ENCODE assay signal across 19 cellular contexts in genomic region chr2:19632327-19633040, GRCh38.
DNase-seq lines count a peak whose midpoint lies in the region; ATAC-seq and TF ChIP-seq lines count a peak whose summit lies in the region.
"Had no signal": no experiment of that assay in that cellular context is flagged by ENCODE, and none has a peak within 500 bp of the region (broad histone marks: within the 10 kb centered on the region; RNA-seq: fewer than 3 reads in every experiment).

No MANE protein-coding gene starts in this region.

- peaks cover 14% of the 10 kb centered on the region for H3K27me3 Mint-ChIP-seq in MCF 10A (ENCODE audit: insufficient read depth, unreplicated experiment)

- in situ Hi-C loops in mammary epithelial cell (cut with MboI; ENCODE audit: low sequenced_read_pairs in 2 of 2), result no loop called here

- intact Hi-C loops in MCF 10A (cut with micrococcal nuclease), result no loop called here
- intact Hi-C loops in mammary epithelial cell (cut with micrococcal nuclease), result no loop called here
- intact Hi-C loops in vagina (cut with DNase I), result no loop called here
- intact Hi-C loops in OCI-LY7 (cut with micrococcal nuclease; ENCODE audit: unreplicated experiment), result no loop called here

- TF ChIP-seq CTCF in MCF 10A (IDR thresholded peaks at IDR 0.05; ENCODE audit: unreplicated experiment) (no peak), mammary epithelial cell (conservative IDR thresholded peaks at IDR 0.05 in 1 of 2, IDR thresholded peaks at IDR 0.05 in 1 of 2; ENCODE audit: extremely low read depth in 1 of 2, insufficient read depth in 1 of 2, low read depth in 1 of 2, low read length in 2 of 2) (no peak), fibroblast of pulmonary artery (IDR thresholded peaks at IDR 0.05; ENCODE audit: low read length, missing control alignments) (no peak), omental fat pad (IDR thresholded peaks at IDR 0.05) (no peak), vagina (IDR thresholded peaks at IDR 0.05) (no peak), OCI-LY7 (conservative IDR thresholded peaks at IDR 0.05; ENCODE audit: low read length) (no peak)

- dilution Hi-C loops in mammary epithelial cell (cut with HindIII; ENCODE audit: low sequenced_read_pairs), result no loop called here

- peaks cover 5% of the 10 kb centered on the region for H3K4me1 Mint-ChIP-seq in MCF 10A (ENCODE audit: insufficient read depth, unreplicated experiment)
- H3K4me1 Mint-ChIP-seq: stimulated activated memory B cell treated with anti-CD40 and anti-IgM and Interleukin-4, amounts not matched to agents 10 μg/mL and 1 μg/mL and 100 μg/mL, for 72 hours had no signal

- BruUV-seq in MCF 10A (replicated peaks; lab: Mats Ljungman, UMichigan), result no TSS peak
- no TSS peak for BruUV-seq in mammary epithelial cell (replicated peaks; lab: Mats Ljungman, UMichigan)
- BruUV-seq in OCI-LY7 (replicated peaks; lab: Mats Ljungman, UMichigan), result no TSS peak

- H3K27ac ChIP-seq in mammary epithelial cell (ENCODE audit: insufficient read depth, low read depth, low read length), result no peak overlapping the region
- no peak overlapping the region for H3K27ac ChIP-seq in vagina
- no peak overlapping the region for H3K27ac ChIP-seq in OCI-LY7 (ENCODE audit: low read depth, low read length, poor library complexity, severe bottlenecking)
- H3K27ac ChIP-seq: C4-2B, dorsolateral prefrontal cortex, KMS-11, spleen, upper lobe of left lung had no signal

- H3K36me3 ChIP-seq in mammary epithelial cell (ENCODE audit: insufficient read depth, low read length) (no peaks in the 10 kb centered on the region), vagina (no peaks in the 10 kb centered on the region), OCI-LY7 (ENCODE audit: insufficient read depth, low read length) (no peaks in the 10 kb centered on the region)
- H3K36me3 ChIP-seq: spleen, upper lobe of left lung had no signal

- H3K9ac ChIP-seq in mammary epithelial cell (ENCODE audit: insufficient read depth, low read length), result no peak overlapping the region
- H3K9ac ChIP-seq: KMS-11 had no signal

- H2AFZ ChIP-seq in mammary epithelial cell (ENCODE audit: low read depth, low read length), result no peak overlapping the region
- H2AFZ ChIP-seq in OCI-LY7 (ENCODE audit: low read length), result no peak overlapping the region

- H3K27me3 ChIP-seq in mammary epithelial cell (ENCODE audit: insufficient read depth, low read length), result no peaks in the 10 kb centered on the region
- H3K27me3 ChIP-seq in vagina, result no peaks in the 10 kb centered on the region
- H3K27me3 ChIP-seq: upper lobe of left lung had no signal

- peak; percentile 90 for DNase-seq in MCF 10A (ENCODE audit: unreplicated experiment)
- DNase-seq in mammary epithelial cell, result no peak
- DNase-seq in fibroblast of pulmonary artery (ENCODE audit: low read depth), result peak; percentile 68
- DNase-seq in omental fat pad (ENCODE audit: low spot score), result no peak
- DNase-seq in vagina (ENCODE audit: extremely low spot score in 2 of 2), result peak; percentile 81 to 84
- DNase-seq in MV-4-11 (lab: John Stamatoyannopoulos, UW), result no peak
- DNase-seq in HCEC 1CT, result no peak
- DNase-seq in OCI-LY7 (ENCODE audit: low spot score), result no peak
- DNase-seq: activated CD4-positive, alpha-beta T cell treated with anti-CD3 and anti-CD28 coated beads for 48 hours; activated naive CD4-positive, alpha-beta T cell treated with Interleukin-2 at 50 U/mL for 16 hours; DMS53; dorsolateral prefrontal cortex; spleen; upper lobe of left lung had no signal

- H3K4me3 ChIP-seq in mammary epithelial cell (replicated peaks in 1 of 3; ENCODE audit: insufficient read depth in 1 of 3, low read depth in 2 of 3, low read length in 3 of 3), result no peak overlapping the region
- no peak overlapping the region for H3K4me3 ChIP-seq in fibroblast of pulmonary artery (replicated peaks; ENCODE audit: low read depth, low read length)
- no peak overlapping the region for H3K4me3 ChIP-seq in vagina
- no peak overlapping the region for H3K4me3 ChIP-seq in OCI-LY7 (ENCODE audit: low read depth, low read length, poor library complexity, severe bottlenecking)
- H3K4me3 ChIP-seq: dorsolateral prefrontal cortex, spleen, upper lobe of left lung had no signal

- TF ChIP-seq POLR2A in vagina (IDR thresholded peaks at IDR 0.05), result no peak

- peaks cover 9% of the 10 kb centered on the region for H3K36me3 Mint-ChIP-seq in MCF 10A (ENCODE audit: insufficient read depth, unreplicated experiment)
- H3K36me3 Mint-ChIP-seq: stimulated activated memory B cell treated with anti-CD40 and anti-IgM and Interleukin-4, amounts not matched to agents 10 μg/mL and 1 μg/mL and 100 μg/mL, for 72 hours had no signal

- H3K4me3 Mint-ChIP-seq in MCF 10A (ENCODE audit: unreplicated experiment), result no peak overlapping the region
- H3K4me3 Mint-ChIP-seq: stimulated activated memory B cell treated with anti-CD40 and anti-IgM and Interleukin-4, amounts not matched to agents 10 μg/mL and 1 μg/mL and 100 μg/mL, for 72 hours had no signal

- no peak overlapping the region for H3K4me2 ChIP-seq in mammary epithelial cell (ENCODE audit: insufficient read depth, low read depth, low read length)
- no peak overlapping the region for H3K4me2 ChIP-seq in OCI-LY7 (ENCODE audit: low read length)
- H3K4me2 ChIP-seq: KMS-11 had no signal

- CTCF ChIA-PET in MCF 10A (lab: Yijun Ruan, JAX) (interaction anchor here (0.8 to 1.7 kb wide), 2 partner anchors 11 to 263 kb away, joined by 3 to 4 read pairs; no protein-coding TSS in a partner anchor), mammary epithelial cell (lab: Charles Lee; ENCODE audit: low non-redundant PET) (no interaction called here), OCI-LY7 (lab: Charles Lee; ENCODE audit: unreplicated experiment) (no interaction called here)

- H3K9me2 ChIP-seq in OCI-LY7 (ENCODE audit: insufficient read depth, low read length), result no peaks in the 10 kb centered on the region

- no peaks in the 10 kb centered on the region for H3K79me2 ChIP-seq in mammary epithelial cell (ENCODE audit: insufficient read depth, low read length)
- H3K79me2 ChIP-seq in OCI-LY7 (ENCODE audit: insufficient read depth, low read depth, low read length), result no peaks in the 10 kb centered on the region

- WGBS in mammary epithelial cell (ENCODE audit: low coverage, missing lambda C conversion rate), result 50% methylated on average over 7 of the region's 7 CpGs

- H3K9me3 ChIP-seq in mammary epithelial cell (replicated peaks; ENCODE audit: insufficient read depth, low read length) (no peaks in the 10 kb centered on the region), vagina (no peaks in the 10 kb centered on the region), OCI-LY7 (ENCODE audit: low read length) (no peaks in the 10 kb centered on the region)

- ATAC-seq in omental fat pad (ENCODE audit: low FRiP score), result peak; percentile 94
- ATAC-seq: esophagus mucosa; Panc1; stimulated activated memory B cell treated with anti-CD40 and anti-IgM and Interleukin-4, amounts not matched to agents 10 μg/mL and 1 μg/mL and 100 μg/mL, for 72 hours had no signal

- H3K27ac Mint-ChIP-seq in MCF 10A (ENCODE audit: low read depth, unreplicated experiment), result no peak overlapping the region
- H3K27ac Mint-ChIP-seq: stimulated activated memory B cell treated with anti-CD40 and anti-IgM and Interleukin-4, amounts not matched to agents 10 μg/mL and 1 μg/mL and 100 μg/mL, for 72 hours had no signal

- POLR2A ChIA-PET in MCF 10A (lab: Yijun Ruan, JAX), result interaction anchor here (0.9 to 1.0 kb wide), 2 partner anchors 13 to 16 kb away, joined by 3 to 4 read pairs; no protein-coding TSS in a partner anchor
- POLR2A ChIA-PET in OCI-LY7 (lab: Charles Lee), result no interaction called here

- peaks cover 8% of the 10 kb centered on the region for H3K9me3 Mint-ChIP-seq in MCF 10A (ENCODE audit: unreplicated experiment)

- no peaks in the 10 kb centered on the region for H3K4me1 ChIP-seq in mammary epithelial cell (ENCODE audit: insufficient read depth, low read length)
- no peaks in the 10 kb centered on the region for H3K4me1 ChIP-seq in vagina
- no peaks in the 10 kb centered on the region for H3K4me1 ChIP-seq in OCI-LY7 (ENCODE audit: insufficient read depth, low read length, poor library complexity, severe bottlenecking)
- H3K4me1 ChIP-seq: spleen, upper lobe of left lung had no signal

- no peaks in the 10 kb centered on the region for H4K20me1 ChIP-seq in mammary epithelial cell (ENCODE audit: insufficient read depth, low read length)
- H4K20me1 ChIP-seq in OCI-LY7 (ENCODE audit: insufficient read depth, low read length), result no peaks in the 10 kb centered on the region

Comparison
In these comparisons a context has a peak if more than half of its experiments do, and no peak if none do; other contexts are left out.
1. DNase-seq: peak in MCF 10A (single experiment), fibroblast of pulmonary artery (single experiment) and vagina (2 of 2); none in mammary epithelial cell (single experiment), omental fat pad (single experiment), MV-4-11 (single experiment), HCEC 1CT (single experiment) and OCI-LY7 (single experiment).